1 cellular context compared by ENCODE assay signal in the genomic region with DNA sequence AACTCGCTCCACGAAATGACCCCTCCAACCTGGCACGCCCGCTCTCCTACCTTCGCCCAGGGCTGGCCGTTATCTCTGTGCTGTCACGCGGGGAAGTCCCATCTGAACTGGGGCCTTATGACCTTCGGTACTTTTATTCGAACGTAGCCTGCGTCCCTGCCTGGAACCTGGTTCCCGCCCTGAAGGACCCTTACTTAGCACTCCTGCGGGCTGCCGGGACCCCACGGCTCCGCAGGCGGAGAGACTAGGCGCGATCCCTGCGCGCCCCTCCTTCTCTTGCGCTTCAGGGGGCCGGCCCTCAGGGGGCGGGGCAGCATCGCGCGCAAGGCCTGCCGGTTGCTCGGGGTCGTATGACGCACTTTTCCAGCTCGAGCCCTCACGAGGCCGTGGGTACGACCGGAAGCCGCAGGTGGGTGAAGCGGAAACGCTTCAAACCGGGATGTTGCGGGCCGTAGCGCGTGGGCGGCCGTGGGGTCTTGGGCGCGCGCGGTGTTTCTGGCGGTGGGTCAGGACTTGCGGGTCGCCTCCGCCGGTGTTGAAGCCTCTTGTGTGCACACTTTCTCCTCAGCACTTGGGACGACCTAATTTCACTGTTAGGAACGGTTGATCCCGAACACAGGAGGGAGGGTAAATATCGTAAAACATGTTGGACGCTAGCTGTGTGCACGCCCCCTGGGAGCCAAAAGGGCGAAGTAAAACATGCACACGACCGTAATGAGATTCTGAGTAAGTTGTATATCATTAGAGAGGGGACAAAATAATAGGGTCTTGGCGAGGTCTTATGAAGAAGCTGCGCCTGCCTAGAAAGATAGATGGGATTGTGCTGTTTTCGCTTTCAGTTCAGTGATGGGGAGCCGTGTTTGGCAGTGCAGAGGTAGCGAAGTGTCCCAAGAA.
TF ChIP-seq lines count a peak whose summit lies in the region.

A gene (plus strand): TSS at position 325 of the 894 bp plus-strand sequence. CDS start 6,991 bp downstream, outside the sequence.
A gene with protein sequence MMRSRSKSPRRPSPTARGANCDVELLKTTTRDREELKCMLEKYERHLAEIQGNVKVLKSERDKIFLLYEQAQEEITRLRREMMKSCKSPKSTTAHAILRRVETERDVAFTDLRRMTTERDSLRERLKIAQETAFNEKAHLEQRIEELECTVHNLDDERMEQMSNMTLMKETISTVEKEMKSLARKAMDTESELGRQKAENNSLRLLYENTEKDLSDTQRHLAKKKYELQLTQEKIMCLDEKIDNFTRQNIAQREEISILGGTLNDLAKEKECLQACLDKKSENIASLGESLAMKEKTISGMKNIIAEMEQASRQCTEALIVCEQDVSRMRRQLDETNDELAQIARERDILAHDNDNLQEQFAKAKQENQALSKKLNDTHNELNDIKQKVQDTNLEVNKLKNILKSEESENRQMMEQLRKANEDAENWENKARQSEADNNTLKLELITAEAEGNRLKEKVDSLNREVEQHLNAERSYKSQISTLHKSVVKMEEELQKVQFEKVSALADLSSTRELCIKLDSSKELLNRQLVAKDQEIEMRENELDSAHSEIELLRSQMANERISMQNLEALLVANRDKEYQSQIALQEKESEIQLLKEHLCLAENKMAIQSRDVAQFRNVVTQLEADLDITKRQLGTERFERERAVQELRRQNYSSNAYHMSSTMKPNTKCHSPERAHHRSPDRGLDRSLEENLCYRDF (minus strand): TSS at position 300 of the 894 bp plus-strand sequence. CDS start 45,503 bp downstream, outside the sequence.

TF ChIP-seq in HepG2, 621 proteins besides CTCF, POLR2A, EP300 and RAD21 (continued from another document and continues in another):
- TF ChIP-seq, protein P1, sequence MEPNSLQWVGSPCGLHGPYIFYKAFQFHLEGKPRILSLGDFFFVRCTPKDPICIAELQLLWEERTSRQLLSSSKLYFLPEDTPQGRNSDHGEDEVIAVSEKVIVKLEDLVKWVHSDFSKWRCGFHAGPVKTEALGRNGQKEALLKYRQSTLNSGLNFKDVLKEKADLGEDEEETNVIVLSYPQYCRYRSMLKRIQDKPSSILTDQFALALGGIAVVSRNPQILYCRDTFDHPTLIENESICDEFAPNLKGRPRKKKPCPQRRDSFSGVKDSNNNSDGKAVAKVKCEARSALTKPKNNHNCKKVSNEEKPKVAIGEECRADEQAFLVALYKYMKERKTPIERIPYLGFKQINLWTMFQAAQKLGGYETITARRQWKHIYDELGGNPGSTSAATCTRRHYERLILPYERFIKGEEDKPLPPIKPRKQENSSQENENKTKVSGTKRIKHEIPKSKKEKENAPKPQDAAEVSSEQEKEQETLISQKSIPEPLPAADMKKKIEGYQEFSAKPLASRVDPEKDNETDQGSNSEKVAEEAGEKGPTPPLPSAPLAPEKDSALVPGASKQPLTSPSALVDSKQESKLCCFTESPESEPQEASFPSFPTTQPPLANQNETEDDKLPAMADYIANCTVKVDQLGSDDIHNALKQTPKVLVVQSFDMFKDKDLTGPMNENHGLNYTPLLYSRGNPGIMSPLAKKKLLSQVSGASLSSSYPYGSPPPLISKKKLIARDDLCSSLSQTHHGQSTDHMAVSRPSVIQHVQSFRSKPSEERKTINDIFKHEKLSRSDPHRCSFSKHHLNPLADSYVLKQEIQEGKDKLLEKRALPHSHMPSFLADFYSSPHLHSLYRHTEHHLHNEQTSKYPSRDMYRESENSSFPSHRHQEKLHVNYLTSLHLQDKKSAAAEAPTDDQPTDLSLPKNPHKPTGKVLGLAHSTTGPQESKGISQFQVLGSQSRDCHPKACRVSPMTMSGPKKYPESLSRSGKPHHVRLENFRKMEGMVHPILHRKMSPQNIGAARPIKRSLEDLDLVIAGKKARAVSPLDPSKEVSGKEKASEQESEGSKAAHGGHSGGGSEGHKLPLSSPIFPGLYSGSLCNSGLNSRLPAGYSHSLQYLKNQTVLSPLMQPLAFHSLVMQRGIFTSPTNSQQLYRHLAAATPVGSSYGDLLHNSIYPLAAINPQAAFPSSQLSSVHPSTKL (CRISPR knock-in tag; IDR thresholded peaks at IDR 0.05), result peak; percentile 87
- TF ChIP-seq CBFB (CRISPR knock-in tag; IDR thresholded peaks at IDR 0.05) (peak; percentile 95), IRX3 (CRISPR knock-in tag; IDR thresholded peaks at IDR 0.05; ENCODE audit: borderline replicate concordance, low read depth) (peak; percentile 98), ZFYVE20 (CRISPR knock-in tag; IDR thresholded peaks at IDR 0.05; ENCODE audit: borderline replicate concordance, low read depth) (0 out of 2 replicates have a peak, but pooled peaks have one; percentile 81), NFIC (IDR thresholded peaks at IDR 0.05; ENCODE audit: low read length) (peak; percentile 71; the same call in 1 of the 2 replicates), HMG20A (CRISPR knock-in tag; IDR thresholded peaks at IDR 0.05; ENCODE audit: borderline replicate concordance) (peak; percentile 60; the same call in 1 of the 2 replicates), ZNF451 (CRISPR knock-in tag; IDR thresholded peaks at IDR 0.05) (peak; percentile 98), ZNF468 (CRISPR knock-in tag; IDR thresholded peaks at IDR 0.05) (no peak), ZNF530 (CRISPR knock-in tag; IDR thresholded peaks at IDR 0.05; ENCODE audit: low read depth) (no peak), SOX13 (IDR thresholded peaks at IDR 0.05) (no peak), SOX13 (CRISPR knock-in tag; conservative IDR thresholded peaks at IDR 0.05 in 1 of 2, IDR thresholded peaks at IDR 0.05 in 1 of 2) (peak in 1 of 2 experiments; percentile 63; a peak in 2 of 4 replicates), SRF (IDR thresholded peaks at IDR 0.05; ENCODE audit: low read depth, low read length) (no peak), GZF1 (CRISPR knock-in tag; IDR thresholded peaks at IDR 0.05) (peak; percentile 26; the same call in 1 of the 2 replicates), SMC3 (IDR thresholded peaks at IDR 0.05; ENCODE audit: low read length) (peak; percentile 38)
- TF ChIP-seq, protein P2, sequence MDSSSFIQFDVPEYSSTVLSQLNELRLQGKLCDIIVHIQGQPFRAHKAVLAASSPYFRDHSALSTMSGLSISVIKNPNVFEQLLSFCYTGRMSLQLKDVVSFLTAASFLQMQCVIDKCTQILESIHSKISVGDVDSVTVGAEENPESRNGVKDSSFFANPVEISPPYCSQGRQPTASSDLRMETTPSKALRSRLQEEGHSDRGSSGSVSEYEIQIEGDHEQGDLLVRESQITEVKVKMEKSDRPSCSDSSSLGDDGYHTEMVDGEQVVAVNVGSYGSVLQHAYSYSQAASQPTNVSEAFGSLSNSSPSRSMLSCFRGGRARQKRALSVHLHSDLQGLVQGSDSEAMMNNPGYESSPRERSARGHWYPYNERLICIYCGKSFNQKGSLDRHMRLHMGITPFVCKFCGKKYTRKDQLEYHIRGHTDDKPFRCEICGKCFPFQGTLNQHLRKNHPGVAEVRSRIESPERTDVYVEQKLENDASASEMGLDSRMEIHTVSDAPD (CRISPR knock-in tag; IDR thresholded peaks at IDR 0.05), result peak; percentile 91
- TF ChIP-seq, protein P3, sequence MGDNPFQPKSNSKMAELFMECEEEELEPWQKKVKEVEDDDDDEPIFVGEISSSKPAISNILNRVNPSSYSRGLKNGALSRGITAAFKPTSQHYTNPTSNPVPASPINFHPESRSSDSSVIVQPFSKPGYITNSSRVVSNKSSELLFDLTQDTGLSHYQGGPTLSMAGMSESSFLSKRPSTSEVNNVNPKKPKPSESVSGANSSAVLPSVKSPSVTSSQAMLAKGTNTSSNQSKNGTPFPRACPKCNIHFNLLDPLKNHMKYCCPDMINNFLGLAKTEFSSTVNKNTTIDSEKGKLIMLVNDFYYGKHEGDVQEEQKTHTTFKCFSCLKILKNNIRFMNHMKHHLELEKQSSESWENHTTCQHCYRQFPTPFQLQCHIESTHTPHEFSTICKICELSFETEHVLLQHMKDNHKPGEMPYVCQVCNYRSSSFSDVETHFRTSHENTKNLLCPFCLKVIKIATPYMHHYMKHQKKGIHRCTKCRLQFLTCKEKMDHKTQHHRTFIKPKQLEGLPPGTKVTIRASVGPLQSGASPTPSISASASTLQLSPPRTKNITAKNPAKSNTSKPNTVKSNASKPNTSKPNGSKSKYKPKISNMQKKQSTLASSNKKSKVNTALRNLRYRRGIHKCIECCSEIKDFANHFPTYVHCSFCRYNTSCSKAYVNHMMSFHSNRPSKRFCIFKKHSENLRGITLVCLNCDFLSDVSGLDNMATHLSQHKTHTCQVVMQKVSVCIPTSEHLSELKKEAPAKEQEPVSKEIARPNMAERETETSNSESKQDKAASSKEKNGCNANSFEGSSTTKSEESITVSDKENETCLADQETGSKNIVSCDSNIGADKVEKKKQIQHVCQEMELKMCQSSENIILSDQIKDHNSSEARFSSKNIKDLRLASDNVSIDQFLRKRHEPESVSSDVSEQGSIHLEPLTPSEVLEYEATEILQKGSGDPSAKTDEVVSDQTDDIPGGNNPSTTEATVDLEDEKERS (CRISPR knock-in tag; IDR thresholded peaks at IDR 0.05), result peak; percentile 97
- TF ChIP-seq, protein P4, sequence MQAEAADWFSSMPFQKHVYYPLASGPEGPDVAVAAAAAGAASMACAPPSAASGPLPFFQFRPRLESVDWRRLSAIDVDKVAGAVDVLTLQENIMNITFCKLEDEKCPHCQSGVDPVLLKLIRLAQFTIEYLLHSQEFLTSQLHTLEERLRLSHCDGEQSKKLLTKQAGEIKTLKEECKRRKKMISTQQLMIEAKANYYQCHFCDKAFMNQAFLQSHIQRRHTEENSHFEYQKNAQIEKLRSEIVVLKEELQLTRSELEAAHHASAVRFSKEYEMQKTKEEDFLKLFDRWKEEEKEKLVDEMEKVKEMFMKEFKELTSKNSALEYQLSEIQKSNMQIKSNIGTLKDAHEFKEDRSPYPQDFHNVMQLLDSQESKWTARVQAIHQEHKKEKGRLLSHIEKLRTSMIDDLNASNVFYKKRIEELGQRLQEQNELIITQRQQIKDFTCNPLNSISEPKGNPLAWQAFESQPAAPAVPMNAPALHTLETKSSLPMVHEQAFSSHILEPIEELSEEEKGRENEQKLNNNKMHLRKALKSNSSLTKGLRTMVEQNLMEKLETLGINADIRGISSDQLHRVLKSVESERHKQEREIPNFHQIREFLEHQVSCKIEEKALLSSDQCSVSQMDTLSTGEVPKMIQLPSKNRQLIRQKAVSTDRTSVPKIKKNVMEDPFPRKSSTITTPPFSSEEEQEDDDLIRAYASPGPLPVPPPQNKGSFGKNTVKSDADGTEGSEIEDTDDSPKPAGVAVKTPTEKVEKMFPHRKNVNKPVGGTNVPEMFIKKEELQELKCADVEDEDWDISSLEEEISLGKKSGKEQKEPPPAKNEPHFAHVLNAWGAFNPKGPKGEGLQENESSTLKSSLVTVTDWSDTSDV (CRISPR knock-in tag; IDR thresholded peaks at IDR 0.05), result peak; percentile 99
- TF ChIP-seq, protein P5, sequence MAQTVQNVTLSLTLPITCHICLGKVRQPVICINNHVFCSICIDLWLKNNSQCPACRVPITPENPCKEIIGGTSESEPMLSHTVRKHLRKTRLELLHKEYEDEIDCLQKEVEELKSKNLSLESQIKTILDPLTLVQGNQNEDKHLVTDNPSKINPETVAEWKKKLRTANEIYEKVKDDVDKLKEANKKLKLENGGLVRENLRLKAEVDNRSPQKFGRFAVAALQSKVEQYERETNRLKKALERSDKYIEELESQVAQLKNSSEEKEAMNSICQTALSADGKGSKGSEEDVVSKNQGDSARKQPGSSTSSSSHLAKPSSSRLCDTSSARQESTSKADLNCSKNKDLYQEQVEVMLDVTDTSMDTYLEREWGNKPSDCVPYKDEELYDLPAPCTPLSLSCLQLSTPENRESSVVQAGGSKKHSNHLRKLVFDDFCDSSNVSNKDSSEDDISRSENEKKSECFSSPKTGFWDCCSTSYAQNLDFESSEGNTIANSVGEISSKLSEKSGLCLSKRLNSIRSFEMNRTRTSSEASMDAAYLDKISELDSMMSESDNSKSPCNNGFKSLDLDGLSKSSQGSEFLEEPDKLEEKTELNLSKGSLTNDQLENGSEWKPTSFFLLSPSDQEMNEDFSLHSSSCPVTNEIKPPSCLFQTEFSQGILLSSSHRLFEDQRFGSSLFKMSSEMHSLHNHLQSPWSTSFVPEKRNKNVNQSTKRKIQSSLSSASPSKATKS (CRISPR knock-in tag; IDR thresholded peaks at IDR 0.05), result peak; percentile 98
- TF ChIP-seq, protein P6, sequence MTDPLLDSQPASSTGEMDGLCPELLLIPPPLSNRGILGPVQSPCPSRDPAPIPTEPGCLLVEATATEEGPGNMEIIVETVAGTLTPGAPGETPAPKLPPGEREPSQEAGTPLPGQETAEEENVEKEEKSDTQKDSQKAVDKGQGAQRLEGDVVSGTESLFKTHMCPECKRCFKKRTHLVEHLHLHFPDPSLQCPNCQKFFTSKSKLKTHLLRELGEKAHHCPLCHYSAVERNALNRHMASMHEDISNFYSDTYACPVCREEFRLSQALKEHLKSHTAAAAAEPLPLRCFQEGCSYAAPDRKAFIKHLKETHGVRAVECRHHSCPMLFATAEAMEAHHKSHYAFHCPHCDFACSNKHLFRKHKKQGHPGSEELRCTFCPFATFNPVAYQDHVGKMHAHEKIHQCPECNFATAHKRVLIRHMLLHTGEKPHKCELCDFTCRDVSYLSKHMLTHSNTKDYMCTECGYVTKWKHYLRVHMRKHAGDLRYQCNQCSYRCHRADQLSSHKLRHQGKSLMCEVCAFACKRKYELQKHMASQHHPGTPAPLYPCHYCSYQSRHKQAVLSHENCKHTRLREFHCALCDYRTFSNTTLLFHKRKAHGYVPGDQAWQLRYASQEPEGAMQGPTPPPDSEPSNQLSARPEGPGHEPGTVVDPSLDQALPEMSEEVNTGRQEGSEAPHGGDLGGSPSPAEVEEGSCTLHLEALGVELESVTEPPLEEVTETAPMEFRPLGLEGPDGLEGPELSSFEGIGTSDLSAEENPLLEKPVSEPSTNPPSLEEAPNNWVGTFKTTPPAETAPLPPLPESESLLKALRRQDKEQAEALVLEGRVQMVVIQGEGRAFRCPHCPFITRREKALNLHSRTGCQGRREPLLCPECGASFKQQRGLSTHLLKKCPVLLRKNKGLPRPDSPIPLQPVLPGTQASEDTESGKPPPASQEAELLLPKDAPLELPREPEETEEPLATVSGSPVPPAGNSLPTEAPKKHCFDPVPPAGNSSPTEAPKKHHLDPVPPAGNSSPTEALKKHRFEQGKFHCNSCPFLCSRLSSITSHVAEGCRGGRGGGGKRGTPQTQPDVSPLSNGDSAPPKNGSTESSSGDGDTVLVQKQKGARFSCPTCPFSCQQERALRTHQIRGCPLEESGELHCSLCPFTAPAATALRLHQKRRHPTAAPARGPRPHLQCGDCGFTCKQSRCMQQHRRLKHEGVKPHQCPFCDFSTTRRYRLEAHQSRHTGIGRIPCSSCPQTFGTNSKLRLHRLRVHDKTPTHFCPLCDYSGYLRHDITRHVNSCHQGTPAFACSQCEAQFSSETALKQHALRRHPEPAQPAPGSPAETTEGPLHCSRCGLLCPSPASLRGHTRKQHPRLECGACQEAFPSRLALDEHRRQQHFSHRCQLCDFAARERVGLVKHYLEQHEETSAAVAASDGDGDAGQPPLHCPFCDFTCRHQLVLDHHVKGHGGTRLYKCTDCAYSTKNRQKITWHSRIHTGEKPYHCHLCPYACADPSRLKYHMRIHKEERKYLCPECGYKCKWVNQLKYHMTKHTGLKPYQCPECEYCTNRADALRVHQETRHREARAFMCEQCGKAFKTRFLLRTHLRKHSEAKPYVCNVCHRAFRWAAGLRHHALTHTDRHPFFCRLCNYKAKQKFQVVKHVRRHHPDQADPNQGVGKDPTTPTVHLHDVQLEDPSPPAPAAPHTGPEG (CRISPR knock-in tag; IDR thresholded peaks at IDR 0.05), result peak; percentile 83; the same call in 1 of the 2 replicates
